In genomic region chr10:113454341-113455061, GRCh38 we compare ENCODE assay signal across 9 cellular contexts.
DNase-seq lines count a peak whose midpoint lies in the region; ATAC-seq and TF ChIP-seq lines count a peak whose summit lies in the region.
"Had no signal": no experiment of that assay in that cellular context is flagged by ENCODE, and none has a peak within 500 bp of the region (broad histone marks: within the 10 kb centered on the region; RNA-seq: fewer than 3 reads in every experiment).

No MANE protein-coding gene starts in this region.

- H3K27ac ChIP-seq in RWPE2 (ENCODE audit: poor library complexity, severe bottlenecking) (no peak overlapping the region), neural cell (ENCODE audit: low read length) (no peak overlapping the region)
- H3K27ac ChIP-seq: neutrophil had no signal

- no peaks in the 10 kb centered on the region for H3K9me3 Mint-ChIP-seq in activated T-helper 17 cell treated with anti-CD3 and anti-CD28 coated beads, Interleukin-2, amount 50 U/mL, for 72 hours

- H3K4me2 ChIP-seq in neural cell (ENCODE audit: low read length) = no peak overlapping the region

- no peaks in the 10 kb centered on the region for H3K4me1 ChIP-seq in RWPE2 (ENCODE audit: insufficient read depth, poor library complexity, severe bottlenecking)

- H3K4me3 ChIP-seq in RWPE2 (ENCODE audit: severe bottlenecking) = no peak overlapping the region
- H3K4me3 ChIP-seq in neural cell (ENCODE audit: low read length) = no peak overlapping the region

- H4K20me1 ChIP-seq in neural cell (ENCODE audit: insufficient read depth) = no peaks in the 10 kb centered on the region

- H2AFZ ChIP-seq in neural cell (ENCODE audit: low read depth, low read length) = no peak overlapping the region

- no peaks in the 10 kb centered on the region for H3K4me1 Mint-ChIP-seq in activated T-helper 17 cell treated with anti-CD3 and anti-CD28 coated beads, Interleukin-2, amount 50 U/mL, for 72 hours

- H3K9me3 ChIP-seq in RWPE2 (ENCODE audit: severe bottlenecking) = no peaks in the 10 kb centered on the region
- no peaks in the 10 kb centered on the region for H3K9me3 ChIP-seq in neural cell (ENCODE audit: low read length)
- H3K9me3 ChIP-seq: neutrophil had no signal

- in situ Hi-C loops in Caki2 (cut with HindIII; ENCODE audit: low pct_unique_long_range_greater_than_20kb, low sequenced_read_pairs) = no loop called here

- H3F3A ChIP-seq in neural cell (ENCODE audit: insufficient read depth, low read length, poor library complexity, severe bottlenecking) = peaks cover 5% of the 10 kb centered on the region

- no peak overlapping the region for H3K9ac ChIP-seq in neural cell (ENCODE audit: low read length)

- H3K27ac Mint-ChIP-seq in activated T-helper 17 cell treated with anti-CD3 and anti-CD28 coated beads, Interleukin-2, amount 50 U/mL, for 72 hours = no peak overlapping the region

- H3K79me2 ChIP-seq in neural cell (replicated peaks; ENCODE audit: insufficient read depth, low read length) = no peaks in the 10 kb centered on the region

- DNase-seq in Caki2 (ENCODE audit: low read depth) (peak; percentile 11), GM20000 (ENCODE audit: low spot score) (peak; percentile 44), RWPE2 (ENCODE audit: low spot score) (no peak), fibroblast of gingiva (ENCODE audit: low read depth) (peak; percentile 21), activated gamma-delta T cell (lab: John Stamatoyannopoulos, UW) (no peak)

- peaks cover 33% of the 10 kb centered on the region for H3K27me3 Mint-ChIP-seq in activated T-helper 17 cell treated with anti-CD3 and anti-CD28 coated beads, Interleukin-2, amount 50 U/mL, for 72 hours

- TF ChIP-seq CTCF in GM20000 (IDR thresholded peaks at IDR 0.05; ENCODE audit: extremely low read depth, missing control alignments) (peak; percentile 57), RWPE2 (IDR thresholded peaks at IDR 0.05; ENCODE audit: poor library complexity, severe bottlenecking) (peak; percentile 69), neural cell (IDR thresholded peaks at IDR 0.05; ENCODE audit: poor library complexity, severe bottlenecking) (peak; percentile 66)

- H3K36me3 ChIP-seq in RWPE2 (ENCODE audit: low read depth) (no peaks in the 10 kb centered on the region), neural cell (ENCODE audit: insufficient read depth, low read length) (no peaks in the 10 kb centered on the region)
- H3K36me3 ChIP-seq: neutrophil had no signal

- 0 out of 3 replicates have a peak, but pooled peaks have one; percentile 45 for ATAC-seq in RWPE2 (ENCODE audit: low read depth)
- no peak for ATAC-seq in HG03521 (IDR thresholded peaks at IDR 0.05; ENCODE audit: unreplicated experiment)
- ATAC-seq in activated T-helper 17 cell treated with anti-CD3 and anti-CD28 coated beads, Interleukin-2, amount 50 U/mL, for 72 hours (replicated peaks) = no peak

- H3K27me3 ChIP-seq in RWPE2 (ENCODE audit: insufficient read depth, poor library complexity, severe bottlenecking) (peaks cover 8% of the 10 kb centered on the region), neural cell (ENCODE audit: insufficient read depth, low read depth, low read length) (no peaks in the 10 kb centered on the region)

- H3K36me3 Mint-ChIP-seq in activated T-helper 17 cell treated with anti-CD3 and anti-CD28 coated beads, Interleukin-2, amount 50 U/mL, for 72 hours (ENCODE audit: low read depth) = no peaks in the 10 kb centered on the region

- H3K4me3 Mint-ChIP-seq in activated T-helper 17 cell treated with anti-CD3 and anti-CD28 coated beads, Interleukin-2, amount 50 U/mL, for 72 hours = no peak overlapping the region

- peak; percentile 39 for TF ChIP-seq RAD21 in neural cell (conservative IDR thresholded peaks at IDR 0.05)

- H3K9me2 ChIP-seq in neural cell (ENCODE audit: insufficient read depth, low read length) = no peaks in the 10 kb centered on the region

- no peak for TF ChIP-seq EP300 in neural cell (conservative IDR thresholded peaks at IDR 0.05; ENCODE audit: poor library complexity, severe bottlenecking)

TF ChIP-seq in neural cell, 6 proteins besides CTCF, POLR2A, EP300 and RAD21:
- TF ChIP-seq TAF1 (IDR thresholded peaks at IDR 0.05; ENCODE audit: low read depth) = no peak
- TF ChIP-seq SMC3 (conservative IDR thresholded peaks at IDR 0.05; ENCODE audit: poor library complexity) = peak; percentile 65
TF ChIP-seq in neural cell: peak in this region for 1.

Comparison
In these comparisons a context has a peak if more than half of its experiments do, and no peak if none do; other contexts are left out.
1. DNase-seq: peak in Caki2 (single experiment), GM20000 (single experiment) and fibroblast of gingiva (single experiment); none in RWPE2 (single experiment) and activated gamma-delta T cell (single experiment).
2. Peak in every context shown above with its lines, with median percentiles within 50 percentile points of each other: CTCF ChIP-seq.